Comparison of ENCODE assay signal across 8 cellular contexts in genomic region chr5:148831590-148832565, GRCh38. TPM values are rescaled to one million over a fixed set of nuclear protein-coding genes. Genes with fewer than 3 reads are reported as not detected.
DNase-seq lines count a peak whose midpoint lies in the region; ATAC-seq and TF ChIP-seq lines count a peak whose summit lies in the region.

No MANE protein-coding gene starts in this region.

- H3K27me3 ChIP-seq in naive thymus-derived CD4-positive, alpha-beta T cell (ENCODE audit: control insufficient read depth in 2 of 2, insufficient read depth in 2 of 2, low read length in 2 of 2): no peaks in the 10 kb centered on the region
- H3K27me3 ChIP-seq in ovary: no peaks in the 10 kb centered on the region

- TF ChIP-seq CTCF in ovary (IDR thresholded peaks at IDR 0.05): no peak

- ATAC-seq in GM18867 (IDR thresholded peaks at IDR 0.05; ENCODE audit: unreplicated experiment) (peak; percentile 85), HG02885 (IDR thresholded peaks at IDR 0.05; ENCODE audit: poor library complexity, unreplicated experiment) (peak; percentile 93)
- peak; percentile 49 for ATAC-seq in naive thymus-derived CD4-positive, alpha-beta T cell

- no peaks in the 10 kb centered on the region for H3K36me3 ChIP-seq in naive thymus-derived CD4-positive, alpha-beta T cell (ENCODE audit: control insufficient read depth in 2 of 3, insufficient read depth in 3 of 3, low read length in 3 of 3)
- no peaks in the 10 kb centered on the region for H3K36me3 ChIP-seq in ovary

- peak; percentile 83 for DNase-seq in RPMI8226
- DNase-seq in naive thymus-derived CD4-positive, alpha-beta T cell: no peak
- DNase-seq in GDM1 (lab: John Stamatoyannopoulos, UW): no peak
- DNase-seq in foreskin melanocyte: no peak
- no peak for DNase-seq in NCI-H1048 (lab: John Stamatoyannopoulos, UW)
- DNase-seq in ovary: no peak

- H3K4me1 ChIP-seq in naive thymus-derived CD4-positive, alpha-beta T cell (ENCODE audit: control insufficient read depth in 2 of 2, insufficient read depth in 2 of 2, low read length in 2 of 2): peaks cover 4 to 43% of the 10 kb centered on the region in 2 donors
- no peaks in the 10 kb centered on the region for H3K4me1 ChIP-seq in ovary (ENCODE audit: insufficient read depth)

- intact Hi-C loops in naive thymus-derived CD4-positive, alpha-beta T cell (cut with micrococcal nuclease): no loop called here
- intact Hi-C loops in ovary (cut with DNase I): no loop called here

- H3K27me3 Mint-ChIP-seq in naive thymus-derived CD4-positive, alpha-beta T cell: peaks cover 0 to 61% (median 5%) of the 10 kb centered on the region in 5 donors

- H3K9me3 Mint-ChIP-seq in naive thymus-derived CD4-positive, alpha-beta T cell: no peaks in the 10 kb centered on the region

- no peaks in the 10 kb centered on the region for H3K9me3 ChIP-seq in naive thymus-derived CD4-positive, alpha-beta T cell (ENCODE audit: control insufficient read depth in 2 of 3, low read length in 3 of 3)
- no peaks in the 10 kb centered on the region for H3K9me3 ChIP-seq in ovary

- peak overlapping the region; percentile 21 for H3K4me3 ChIP-seq in naive thymus-derived CD4-positive, alpha-beta T cell (ENCODE audit: low read length)
- H3K4me3 ChIP-seq in ovary: no peak overlapping the region

- CTCF ChIA-PET in naive thymus-derived CD4-positive, alpha-beta T cell (lab: Charles Lee): interaction anchor here (0.5 to 0.6 kb wide), 2 partner anchors 27 to 211 kb away, joined by 3 read pairs; no protein-coding TSS in a partner anchor

- H3K27ac Mint-ChIP-seq in naive thymus-derived CD4-positive, alpha-beta T cell: no peak overlapping the region

- H3K4me1 Mint-ChIP-seq in naive thymus-derived CD4-positive, alpha-beta T cell: peaks cover 11 to 43% (median 24%) of the 10 kb centered on the region in 7 donors

- no peak for TF ChIP-seq EP300 in ovary (IDR thresholded peaks at IDR 0.05)

- POLR2A ChIA-PET in naive thymus-derived CD4-positive, alpha-beta T cell (lab: Charles Lee): interaction anchor here (0.7 kb wide), 1 partner anchor 349 kb away, joined by 3 read pairs; no protein-coding TSS in a partner anchor

- no peak for TF ChIP-seq POLR2A in ovary (IDR thresholded peaks at IDR 0.05)

- 66 to 74% (median 71%) methylated on average over 8 of the region's 8 CpGs for WGBS in ovary, 3 donors

- H3K27ac ChIP-seq in naive thymus-derived CD4-positive, alpha-beta T cell (ENCODE audit: low read depth, low read length): no peak overlapping the region
- no peak overlapping the region for H3K27ac ChIP-seq in ovary

- peak overlapping the region in 1 of 10 donors; percentile 58 for H3K4me3 Mint-ChIP-seq in naive thymus-derived CD4-positive, alpha-beta T cell

- H3K36me3 Mint-ChIP-seq in naive thymus-derived CD4-positive, alpha-beta T cell: no peaks in the 10 kb centered on the region

RNA-seq across cellular contexts. Expression of gene ADRB2, which starts 5.5 kb away (rescaled TPM):
- total RNA-seq in naive thymus-derived CD4-positive, alpha-beta T cell: 10 to 100 TPM in 1 of 5 experiments, 1 to 10 TPM in 3, under 1 TPM in 1; 0.36 to 14.4 (median 1.3) TPM
- under 1 TPM; 0.21 to 0.25 TPM for polyA plus RNA-seq in naive thymus-derived CD4-positive, alpha-beta T cell
- 1 to 10 TPM in 4 of 7 donors, under 1 TPM in 3; 0.23 to 2.3 (median 1.0) TPM for total RNA-seq in ovary
- polyA plus RNA-seq in ovary: 1 to 10 TPM in 1 of 2 donors, under 1 TPM in 1; 0.41 to 2.0 TPM
